Comparison of ENCODE assay signal across 7 cellular contexts in the genomic region with DNA sequence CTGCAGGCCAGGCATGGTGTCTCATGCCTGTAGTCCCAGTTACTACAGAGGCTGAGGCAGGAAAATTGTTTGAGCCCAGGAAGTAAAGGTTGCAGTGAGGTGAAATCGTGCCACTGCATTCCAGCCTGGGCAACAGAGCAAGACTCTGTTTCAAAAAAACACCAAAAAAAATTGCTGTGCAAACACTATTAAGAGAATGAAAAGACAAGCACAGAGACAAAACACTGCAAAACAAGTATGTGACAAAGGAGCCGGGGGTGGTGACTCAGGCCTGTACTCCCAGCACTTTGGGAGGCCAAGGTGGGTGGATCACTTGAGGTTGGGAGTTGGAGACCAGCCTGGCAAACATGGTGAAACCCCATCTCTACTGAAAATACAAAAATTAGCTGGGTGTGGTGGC. TPM values are rescaled to one million over a fixed set of nuclear protein-coding genes. Genes with fewer than 3 reads are reported as not detected.
A peak's percentile ranks its signal among the peaks of the same experiment; 100 is the strongest.
DNase-seq lines count a peak whose midpoint lies in the region; FAIRE-seq and TF ChIP-seq lines count a peak whose summit lies in the region.
"Not testable (repeated sequence)": the region's sequence is repeated elsewhere in the genome, so short reads cannot be mapped to it uniquely, and the experiment has no call there.

No MANE protein-coding gene starts in this region.

- H3K9me3 ChIP-seq in HEK293 (ENCODE audit: control insufficient read depth, insufficient read depth, low read depth, low read length); mesenchymal stem cell (ENCODE audit: control insufficient read depth, low read length): not testable (repeated sequence)

- not testable (repeated sequence) for H3K27me3 ChIP-seq in mesenchymal stem cell (ENCODE audit: control insufficient read depth in 1 of 2, insufficient read depth in 1 of 2, low read length in 2 of 2)

- H2BK5ac ChIP-seq in mesenchymal stem cell (ENCODE audit: low read depth, low read length, poor library complexity, severe bottlenecking), result not testable (repeated sequence)

- not testable (repeated sequence) for H2BK15ac ChIP-seq in mesenchymal stem cell (ENCODE audit: low read depth, poor library complexity, severe bottlenecking)

- not testable (repeated sequence) for H3K27me3 Mint-ChIP-seq in activated CD4-positive, alpha-beta memory T cell treated with anti-CD3 and anti-CD28 coated beads for 36 hours

- POLR2A ChIA-PET in HEK293 (lab: Yijun Ruan, JAX); activated CD4-positive, alpha-beta memory T cell treated with anti-CD3 and anti-CD28 coated beads for 36 hours (lab: Charles Lee): not testable (repeated sequence)

- H3K79me1 ChIP-seq in mesenchymal stem cell (replicated peaks; ENCODE audit: low read length, poor library complexity, severe bottlenecking), result not testable (repeated sequence)

- H3K14ac ChIP-seq in mesenchymal stem cell (ENCODE audit: low read length in 2 of 2), result not testable (repeated sequence)

- not testable (repeated sequence) for H3K4me3 Mint-ChIP-seq in activated CD4-positive, alpha-beta memory T cell treated with anti-CD3 and anti-CD28 coated beads for 36 hours

- intact Hi-C loops in activated CD4-positive, alpha-beta memory T cell treated with anti-CD3 and anti-CD28 coated beads for 36 hours (cut with micrococcal nuclease), result not testable (repeated sequence)

- H3K27ac ChIP-seq in HEK293 (ENCODE audit: extremely low read depth, low read depth, low read length); mesenchymal stem cell (ENCODE audit: low read length, poor library complexity, severe bottlenecking): not testable (repeated sequence)

- not testable (repeated sequence) for H2BK120ac ChIP-seq in mesenchymal stem cell (ENCODE audit: low read depth, low read length)

- H3K4me3 ChIP-seq in HEK293 (ENCODE audit: low read depth, low read length); cardiac fibroblast (replicated peaks in 1 of 2; ENCODE audit: low read depth in 2 of 2, low read length in 2 of 2); fibroblast of the aortic adventitia (ENCODE audit: low read depth, low read length); mesenchymal stem cell (ENCODE audit: insufficient read depth in 1 of 2, low read depth in 1 of 2, low read length in 2 of 2): not testable (repeated sequence)

- not testable (repeated sequence) for H3K23ac ChIP-seq in mesenchymal stem cell (ENCODE audit: low read length in 2 of 2)

- not testable (repeated sequence) for H3K4me2 ChIP-seq in mesenchymal stem cell (ENCODE audit: low read length, poor library complexity, severe bottlenecking)

- H3K18ac ChIP-seq in mesenchymal stem cell (ENCODE audit: low read depth in 1 of 2, low read length in 2 of 2), result not testable (repeated sequence)

- not testable (repeated sequence) for H2AFZ ChIP-seq in mesenchymal stem cell (ENCODE audit: low read depth, low read length)

- H3K27ac Mint-ChIP-seq in activated CD4-positive, alpha-beta memory T cell treated with anti-CD3 and anti-CD28 coated beads for 36 hours, result not testable (repeated sequence)

- H3K36me3 ChIP-seq in HEK293 (ENCODE audit: control insufficient read depth in 2 of 2, insufficient read depth in 1 of 2, low read length in 2 of 2); mesenchymal stem cell (ENCODE audit: control insufficient read depth in 1 of 2, insufficient read depth in 2 of 2, low read depth in 1 of 2, low read length in 2 of 2): not testable (repeated sequence)

- CTCF ChIA-PET in HEK293 (lab: Yijun Ruan, JAX), result interaction anchor here (1.5 kb wide), 1 partner anchor 39 kb away, joined by 7 read pairs; no protein-coding TSS in a partner anchor
- CTCF ChIA-PET in activated CD4-positive, alpha-beta memory T cell treated with anti-CD3 and anti-CD28 coated beads for 36 hours (lab: Charles Lee), result not testable (repeated sequence)

- not testable (repeated sequence) for H4K8ac ChIP-seq in mesenchymal stem cell (ENCODE audit: low read length)

- not testable (repeated sequence) for TF ChIP-seq CTCF in HEK293 (tag by site-specific recombination; IDR thresholded peaks at IDR 0.05); cardiac fibroblast (IDR thresholded peaks at IDR 0.05; ENCODE audit: low read depth, low read length); fibroblast of the aortic adventitia (IDR thresholded peaks at IDR 0.05; ENCODE audit: insufficient read depth, low read length)

- peak; percentile 27 for DNase-seq in Caki2 (ENCODE audit: low read depth)
- peak; percentile 35 for DNase-seq in RCC 7860 (ENCODE audit: low spot score)
- DNase-seq in activated CD4-positive, alpha-beta memory T cell treated with anti-CD3 and anti-CD28 coated beads for 36 hours, result peak; percentile 39
- peak; percentile 19 to 40 for DNase-seq in cardiac fibroblast (ENCODE audit: low read depth in 2 of 2)
- DNase-seq in fibroblast of the aortic adventitia (ENCODE audit: low read depth), result peak; percentile 42
- DNase-seq in mesenchymal stem cell, result not testable (repeated sequence)

- FAIRE-seq in RCC 7860 (lab: Jason Lieb, UNC), result not testable (repeated sequence)

- peaks cover 35% of the 10 kb centered on the region for H3K4me1 Mint-ChIP-seq in activated CD4-positive, alpha-beta memory T cell treated with anti-CD3 and anti-CD28 coated beads for 36 hours (ENCODE audit: low read depth)

- H2AK5ac ChIP-seq in mesenchymal stem cell (ENCODE audit: low read length, severe bottlenecking), result not testable (repeated sequence)

- H3K36me3 Mint-ChIP-seq in activated CD4-positive, alpha-beta memory T cell treated with anti-CD3 and anti-CD28 coated beads for 36 hours, result not testable (repeated sequence)

- 91% methylated on average over 2 of the region's 2 CpGs for WGBS in mesenchymal stem cell

- in situ Hi-C loops in Caki2 (cut with HindIII; ENCODE audit: low pct_unique_long_range_greater_than_20kb, low sequenced_read_pairs), result not testable (repeated sequence)

- not testable (repeated sequence) for H3K4me1 ChIP-seq in HEK293 (ENCODE audit: control insufficient read depth, insufficient read depth, low read length)
- H3K4me1 ChIP-seq in mesenchymal stem cell (ENCODE audit: control insufficient read depth, insufficient read depth, low read depth, low read length), result peaks cover 15% of the 10 kb centered on the region

- H3K4ac ChIP-seq in mesenchymal stem cell (ENCODE audit: low read depth in 1 of 2, low read length in 2 of 2), result not testable (repeated sequence)

- H4K91ac ChIP-seq in mesenchymal stem cell (ENCODE audit: low read length), result not testable (repeated sequence)

- not testable (repeated sequence) for H2BK12ac ChIP-seq in mesenchymal stem cell (ENCODE audit: low read length in 2 of 2)

- H3K9me3 Mint-ChIP-seq in activated CD4-positive, alpha-beta memory T cell treated with anti-CD3 and anti-CD28 coated beads for 36 hours, result not testable (repeated sequence)

- peak overlapping the region; percentile 35 for H3K9ac ChIP-seq in mesenchymal stem cell (ENCODE audit: low read length)

TF ChIP-seq in HEK293, 187 proteins besides CTCF, POLR2A, EP300 and RAD21:
- peak; percentile 45; the same call in 1 of the 2 replicates for TF ChIP-seq EGR2 (tag by site-specific recombination; IDR thresholded peaks at IDR 0.05; ENCODE audit: low read depth)
- peak; percentile 36; the same call in 1 of the 2 replicates for TF ChIP-seq ZFHX2 (tag by site-specific recombination; conservative IDR thresholded peaks at IDR 0.05)
TF ChIP-seq in HEK293: peak in this region for 2; not testable (repeated sequence) for 185.

RNA-seq across cellular contexts. Expression of gene CFDP1, which starts 6.8 kb away (rescaled TPM):
- total RNA-seq in Caki2 (2014; rRNA removed; shearing (Covaris generic); ENCODE audit: low replicate concordance), result 34.9 and 64.6 TPM in 2 replicates
- 10 to 100 TPM; 37.6 to 41.3 TPM for total RNA-seq in activated CD4-positive, alpha-beta memory T cell treated with anti-CD3 and anti-CD28 coated beads for 36 hours
- 47.0 and 108 TPM in 2 replicates for total RNA-seq in fibroblast of the aortic adventitia (ENCODE audit: low replicate concordance)
- polyA plus RNA-seq in mesenchymal stem cell (2013, experiment 1 of 2), result 112 TPM
- 112 TPM for polyA plus RNA-seq in mesenchymal stem cell (2013, experiment 2 of 2)

RNA-seq across cellular contexts. Expression of gene TMEM170A, which starts 38.0 kb away (rescaled TPM):
- 14.9 and 22.5 TPM in 2 replicates for total RNA-seq in Caki2 (2014; rRNA removed; shearing (Covaris generic); ENCODE audit: low replicate concordance)
- 10 to 100 TPM; 24.3 to 25.6 TPM for total RNA-seq in activated CD4-positive, alpha-beta memory T cell treated with anti-CD3 and anti-CD28 coated beads for 36 hours
- 7.0 and 13.6 TPM in 2 replicates for total RNA-seq in fibroblast of the aortic adventitia (ENCODE audit: low replicate concordance)
- polyA plus RNA-seq in mesenchymal stem cell (2013, experiment 1 of 2), result 7.8 TPM
- 8.9 TPM for polyA plus RNA-seq in mesenchymal stem cell (2013, experiment 2 of 2)
